39 cellular contexts compared by ENCODE assay signal in the genomic region with DNA sequence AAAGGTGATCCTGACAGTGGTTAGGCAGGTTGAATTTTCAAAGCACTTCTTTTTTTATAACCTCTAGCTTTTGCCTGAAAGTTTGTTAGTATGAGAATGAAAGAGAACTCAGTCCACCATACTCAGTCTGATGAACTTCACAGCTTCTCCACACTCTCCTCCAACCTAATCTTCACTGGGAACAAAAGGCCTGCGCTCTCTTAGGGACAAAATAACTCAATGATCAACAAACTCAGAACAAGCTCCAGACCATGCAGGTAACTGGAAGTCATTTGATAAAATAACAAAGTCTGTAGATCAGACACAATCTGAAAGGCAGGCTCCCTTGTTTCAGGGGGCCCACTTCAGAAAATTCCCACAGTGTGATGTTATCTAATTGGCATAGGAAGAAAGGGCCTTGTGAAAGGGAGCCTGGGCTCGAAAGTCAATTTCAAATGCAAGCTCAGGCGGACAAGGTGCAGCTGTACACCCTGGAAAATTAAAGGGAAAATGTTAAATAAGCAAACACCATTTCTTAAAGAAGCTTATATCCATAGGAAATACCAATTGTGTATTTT.
"Had no signal": no experiment of that assay in that cellular context is flagged by ENCODE, and none has a peak within 500 bp of the region (broad histone marks: within the 10 kb centered on the region; RNA-seq: fewer than 3 reads in every experiment).

No MANE protein-coding gene starts in this region.

- H3K27ac Mint-ChIP-seq: activated B cell treated with CpG ODN at 0.5 μM for 24 hours; activated CD4-positive, alpha-beta memory T cell treated with anti-CD3 and anti-CD28 coated beads, Interleukin-2, amount 10 ng/mL, durations not matched to agents 7 days and 5 days; activated CD8-positive, alpha-beta memory T cell treated with anti-CD3 and anti-CD28 coated beads, Interleukin-2, amount 10 ng/mL, durations not matched to agents 7 days and 5 days; activated naive CD4-positive, alpha-beta T cell treated with anti-CD3 and anti-CD28 coated beads, Interleukin-2, amount 10 ng/mL, durations not matched to agents 7 days and 5 days; activated naive CD8-positive, alpha-beta T cell; activated naive CD8-positive, alpha-beta T cell treated with anti-CD3 and anti-CD28 coated beads, Interleukin-2, amount 50 U/mL, for 24 hours had no signal

- H3K27me3 ChIP-seq: brain microvascular endothelial cell, MG63, Peyer's patch, SJSA1 had no signal

- H3K4me1 Mint-ChIP-seq: activated B cell treated with CpG ODN at 0.5 μM for 24 hours; activated CD4-positive, alpha-beta memory T cell treated with anti-CD3 and anti-CD28 coated beads, Interleukin-2, amount 10 ng/mL, durations not matched to agents 7 days and 5 days; activated CD8-positive, alpha-beta memory T cell treated with anti-CD3 and anti-CD28 coated beads, Interleukin-2, amount 10 ng/mL, durations not matched to agents 7 days and 5 days; activated naive CD4-positive, alpha-beta T cell treated with anti-CD3 and anti-CD28 coated beads, Interleukin-2, amount 10 ng/mL, durations not matched to agents 7 days and 5 days; activated naive CD8-positive, alpha-beta T cell treated with anti-CD3 and anti-CD28 coated beads, Interleukin-2, amount 50 U/mL, for 24 hours had no signal

- H3K27me3 Mint-ChIP-seq: activated B cell treated with CpG ODN at 0.5 μM for 24 hours; activated CD4-positive, alpha-beta memory T cell treated with anti-CD3 and anti-CD28 coated beads, Interleukin-2, amount 10 ng/mL, durations not matched to agents 7 days and 5 days; activated CD8-positive, alpha-beta memory T cell treated with anti-CD3 and anti-CD28 coated beads, Interleukin-2, amount 10 ng/mL, durations not matched to agents 7 days and 5 days; activated naive CD4-positive, alpha-beta T cell treated with anti-CD3 and anti-CD28 coated beads, Interleukin-2, amount 10 ng/mL, durations not matched to agents 7 days and 5 days; activated naive CD8-positive, alpha-beta T cell; activated naive CD8-positive, alpha-beta T cell treated with anti-CD3 and anti-CD28 coated beads, Interleukin-2, amount 50 U/mL, for 24 hours had no signal

- ATAC-seq: activated CD8-positive, alpha-beta memory T cell treated with anti-CD3 and anti-CD28 coated beads, Interleukin-2, amount 10 ng/mL, durations not matched to agents 7 days and 5 days; activated naive CD8-positive, alpha-beta T cell treated with anti-CD3 and anti-CD28 coated beads, Interleukin-2, amount 50 U/mL, for 24 hours; PC-3; SK-N-SH treated with all-trans-retinoic acid at 6 μM for 48 hours had no signal

- H3K4me1 ChIP-seq: Peyer's patch, SJSA1 had no signal

- H3K4me3 Mint-ChIP-seq: activated B cell treated with CpG ODN at 0.5 μM for 24 hours; activated CD4-positive, alpha-beta memory T cell treated with anti-CD3 and anti-CD28 coated beads, Interleukin-2, amount 10 ng/mL, durations not matched to agents 7 days and 5 days; activated CD8-positive, alpha-beta memory T cell treated with anti-CD3 and anti-CD28 coated beads, Interleukin-2, amount 10 ng/mL, durations not matched to agents 7 days and 5 days; activated naive CD4-positive, alpha-beta T cell treated with anti-CD3 and anti-CD28 coated beads, Interleukin-2, amount 10 ng/mL, durations not matched to agents 7 days and 5 days; activated naive CD8-positive, alpha-beta T cell; activated naive CD8-positive, alpha-beta T cell treated with anti-CD3 and anti-CD28 coated beads, Interleukin-2, amount 50 U/mL, for 24 hours had no signal

- H3K9me3 ChIP-seq: MG63, Peyer's patch, SJSA1 had no signal

- H3K27ac ChIP-seq: brain microvascular endothelial cell, Peyer's patch, SJSA1, VCaP had no signal

- H3K9me3 Mint-ChIP-seq: activated B cell treated with CpG ODN at 0.5 μM for 24 hours; activated naive CD4-positive, alpha-beta T cell treated with anti-CD3 and anti-CD28 coated beads, Interleukin-2, amount 10 ng/mL, durations not matched to agents 7 days and 5 days had no signal

- H3K4me3 ChIP-seq: MG63, Peyer's patch, SJSA1 had no signal

- H3K36me3 ChIP-seq: brain microvascular endothelial cell, MG63, SJSA1 had no signal

- DNase-seq: activated B cell treated with CpG ODN at 0.5 μM for 24 hours; activated CD4-positive, alpha-beta memory T cell treated with anti-CD3 and anti-CD28 coated beads, Interleukin-2, amount 10 ng/mL, durations not matched to agents 7 days and 5 days; activated CD4-positive, alpha-beta T cell treated with anti-CD3 and anti-CD28 coated beads for 4 hours; activated CD4-positive, alpha-beta T cell treated with anti-CD3 and anti-CD28 coated beads, Interleukin-2, amount 50 U/mL, for 1 hour; activated CD4-positive, CD25-positive, alpha-beta regulatory T cell treated with anti-CD3 and anti-CD28 coated beads, Interleukin-2, amount 50 U/mL, for 72 hours; activated CD8-positive, alpha-beta memory T cell treated with anti-CD3 and anti-CD28 coated beads for 24 hours; activated CD8-positive, alpha-beta memory T cell treated with anti-CD3 and anti-CD28 coated beads, Interleukin-2, amount 10 ng/mL, durations not matched to agents 7 days and 5 days; activated CD8-positive, alpha-beta memory T cell treated with anti-CD3 and anti-CD28 coated beads, Interleukin-2, amount 50 U/mL, for 48 hours; activated effector memory CD4-positive, alpha-beta T cell treated with Interleukin-2 at 50 U/mL for 16 hours; activated naive CD4-positive, alpha-beta T cell treated with anti-CD3 and anti-CD28 coated beads, Interleukin-2, amount 10 ng/mL, durations not matched to agents 7 days and 5 days; activated naive CD8-positive, alpha-beta T cell treated with anti-CD3 and anti-CD28 coated beads, Interleukin-2, amount 50 U/mL, for 24 hours; activated T-cell treated with anti-CD3 and anti-CD28 coated beads, Interleukin-2, amount 50 U/mL, for 48 hours; anterior cingulate cortex; brain microvascular endothelial cell; Kasumi-1; KG1; MG63; NCI-H1048; NCI-H1105 treated with DMSO at 0.1 percent for 48 hours; NCI-H1436; NCI-H1694; NCI-H1930; NCI-H2081 treated with DMSO at 0.1 percent for 48 hours; NCI-H345; NCI-H524 treated with DMSO at 0.1 percent for 48 hours; NCI-H748 treated with DMSO at 0.1 percent for 48 hours; NK-92 treated with Interleukin-12 subunit alpha and Interleukin-12 subunit beta, amount 100 ng/mL, for 24 hours; PC-3; Peyer's patch; RPMI8226; SHP77 treated with DMSO at 0.1 percent for 48 hours; SW 1271; T-helper 1 cell; T-helper 2 cell; T-helper 9 cell had no signal
